In genomic region chr2:11980809-11981208, GRCh38 we compare ENCODE assay signal across 33 cellular contexts.
DNase-seq lines count a peak whose midpoint lies in the region; ATAC-seq and TF ChIP-seq lines count a peak whose summit lies in the region.
"Had no signal": no experiment of that assay in that cellular context is flagged by ENCODE, and none has a peak within 500 bp of the region (broad histone marks: within the 10 kb centered on the region; RNA-seq: fewer than 3 reads in every experiment).

No MANE protein-coding gene starts in this region.

- H3K27me3 ChIP-seq in breast epithelium (no peaks in the 10 kb centered on the region), ovary (no peaks in the 10 kb centered on the region)
- H3K27me3 ChIP-seq: gastroesophageal sphincter, hepatocyte, spleen had no signal

- ATAC-seq in activated CD4-positive, CD25-positive, alpha-beta regulatory T cell treated with anti-CD3 and anti-CD28 coated beads, Interleukin-2, amount 50 U/mL, for 24 hours: no peak
- ATAC-seq: activated T-cell treated with anti-CD3 and anti-CD28 coated beads, Interleukin-2, amount 50 U/mL, for 4 hours; gastroesophageal sphincter; GM12878 had no signal

- no peak for TF ChIP-seq EP300 in ovary (IDR thresholded peaks at IDR 0.05)

- H3K4me3 Mint-ChIP-seq in MCF 10A (ENCODE audit: unreplicated experiment) (no peak overlapping the region), osteocyte (ENCODE audit: unreplicated experiment) (peak overlapping the region; percentile 3)
- H3K4me3 Mint-ChIP-seq: activated CD4-positive, alpha-beta T cell treated with anti-CD3 and anti-CD28 coated beads, Interleukin-2, amount 10 ng/mL, durations not matched to agents 24 days and 14 days; activated T-cell treated with anti-CD3 and anti-CD28 coated beads, Interleukin-2, amount 50 U/mL, for 4 hours; CD4-positive, CD25-positive, alpha-beta regulatory T cell had no signal

- BruUV-seq in MCF 10A (replicated peaks; lab: Mats Ljungman, UMichigan): no TSS peak

- CTCF ChIA-PET in MCF 10A (lab: Yijun Ruan, JAX): interaction anchor here (1.3 kb wide), 1 partner anchor 1026 kb away, joined by 3 read pairs; no protein-coding TSS in a partner anchor

- peak in 1 of 2 donors; percentile 63 for DNase-seq in breast epithelium (ENCODE audit: low spot score in 2 of 2)
- no peak for DNase-seq in MCF 10A (ENCODE audit: unreplicated experiment)
- DNase-seq in choroid plexus epithelial cell (ENCODE audit: low read depth): peak; percentile 69
- no peak for DNase-seq in osteocyte (ENCODE audit: extremely low spot score, unreplicated experiment)
- DNase-seq in activated T-cell treated with anti-CD3 and anti-CD28 coated beads for 4 hours: no peak
- no peak for DNase-seq in ovary
- DNase-seq in NCI-H524 (lab: John Stamatoyannopoulos, UW): no peak
- DNase-seq: activated CD4-positive, alpha-beta T cell treated with anti-CD3 and anti-CD28 coated beads, Interleukin-2, amount 10 ng/mL, durations not matched to agents 24 days and 14 days; activated gamma-delta T cell treated with Interleukin-2 at 50 U/mL for 16 hours; activated T-cell treated with anti-CD3 and anti-CD28 coated beads, Interleukin-2, amount 50 U/mL, for 4 hours; CD4-positive, CD25-positive, alpha-beta regulatory T cell; central memory CD4-positive, alpha-beta T cell; esophagus squamous epithelium; GM23248; mesenchymal stem cell; NCI-H1092; NCI-H187; NCI-H2171 treated with DMSO at 0.1 percent for 48 hours; NCI-H524 treated with DMSO at 0.1 percent for 48 hours; NK-92 treated with Interleukin-12 subunit alpha and Interleukin-12 subunit beta, amount 100 ng/mL, for 24 hours; PC-9; Right ventricle myocardium superior; spleen; stimulated activated CD4-positive, alpha-beta T cell treated with anti-CD3 and anti-CD28 coated beads, Interleukin-2, amount 100 ng/mL, for 48 hours; substantia nigra; T-helper 9 cell had no signal

- no peaks in the 10 kb centered on the region for H3K4me1 ChIP-seq in breast epithelium
- H3K4me1 ChIP-seq in ovary (ENCODE audit: insufficient read depth): no peaks in the 10 kb centered on the region
- H3K4me1 ChIP-seq: gastroesophageal sphincter, spleen had no signal

- H3K27me3 Mint-ChIP-seq in MCF 10A (ENCODE audit: insufficient read depth, unreplicated experiment): no peaks in the 10 kb centered on the region
- peaks cover 32% of the 10 kb centered on the region for H3K27me3 Mint-ChIP-seq in osteocyte (ENCODE audit: unreplicated experiment)

- H3K27ac Mint-ChIP-seq in MCF 10A (ENCODE audit: low read depth, unreplicated experiment) (no peak overlapping the region), osteocyte (ENCODE audit: unreplicated experiment) (peak overlapping the region; percentile 65)
- H3K27ac Mint-ChIP-seq: activated CD4-positive, alpha-beta T cell treated with anti-CD3 and anti-CD28 coated beads, Interleukin-2, amount 10 ng/mL, durations not matched to agents 24 days and 14 days; CD4-positive, CD25-positive, alpha-beta regulatory T cell had no signal

- WGBS in ovary, 3 donors: 66 to 80% (median 76%) methylated on average over 9 of the region's 9 CpGs

- POLR2A ChIA-PET in MCF 10A (lab: Yijun Ruan, JAX): interaction anchor here (0.7 to 1.1 kb wide), 2 partner anchors 107 to 735 kb away, joined by 3 to 4 read pairs; no protein-coding TSS in a partner anchor

- TF ChIP-seq CTCF in breast epithelium (IDR thresholded peaks at IDR 0.05) (no peak), MCF 10A (IDR thresholded peaks at IDR 0.05; ENCODE audit: unreplicated experiment) (no peak), choroid plexus epithelial cell (conservative IDR thresholded peaks at IDR 0.05; ENCODE audit: low read depth, low read length) (no peak), osteocyte (IDR thresholded peaks at IDR 0.05) (no peak), ovary (IDR thresholded peaks at IDR 0.05) (no peak)

- H3K9me3 Mint-ChIP-seq in MCF 10A (ENCODE audit: unreplicated experiment) (no peaks in the 10 kb centered on the region), osteocyte (ENCODE audit: unreplicated experiment) (no peaks in the 10 kb centered on the region)
- H3K9me3 Mint-ChIP-seq: activated T-cell treated with anti-CD3 and anti-CD28 coated beads, Interleukin-2, amount 50 U/mL, for 4 hours had no signal

- H3K36me3 Mint-ChIP-seq in MCF 10A (ENCODE audit: insufficient read depth, unreplicated experiment) (no peaks in the 10 kb centered on the region), osteocyte (ENCODE audit: unreplicated experiment) (no peaks in the 10 kb centered on the region)
- H3K36me3 Mint-ChIP-seq: CD4-positive, CD25-positive, alpha-beta regulatory T cell had no signal

- H3K4me1 Mint-ChIP-seq in MCF 10A (ENCODE audit: insufficient read depth, unreplicated experiment) (peaks cover 8% of the 10 kb centered on the region), osteocyte (ENCODE audit: unreplicated experiment) (peaks cover 23% of the 10 kb centered on the region)
- H3K4me1 Mint-ChIP-seq: activated CD4-positive, alpha-beta T cell treated with anti-CD3 and anti-CD28 coated beads, Interleukin-2, amount 10 ng/mL, durations not matched to agents 24 days and 14 days had no signal

- H3K36me3 ChIP-seq in breast epithelium (no peaks in the 10 kb centered on the region), ovary (no peaks in the 10 kb centered on the region)
- H3K36me3 ChIP-seq: esophagus squamous epithelium, gastroesophageal sphincter, spleen had no signal

- H3K27ac ChIP-seq in breast epithelium: peak overlapping the region; percentile 19 to 27
- no peak overlapping the region for H3K27ac ChIP-seq in ovary
- H3K27ac ChIP-seq: 22Rv1, esophagus squamous epithelium, gastroesophageal sphincter, GM23248, hepatocyte, HL-60, PC-9, spleen, VCaP had no signal

- H3K9me3 ChIP-seq in breast epithelium: no peaks in the 10 kb centered on the region
- no peaks in the 10 kb centered on the region for H3K9me3 ChIP-seq in ovary

- TF ChIP-seq POLR2A in breast epithelium (IDR thresholded peaks at IDR 0.05) (no peak), ovary (IDR thresholded peaks at IDR 0.05) (no peak)

- H3K4me3 ChIP-seq in breast epithelium: no peak overlapping the region
- H3K4me3 ChIP-seq in choroid plexus epithelial cell (ENCODE audit: low read depth, low read length): no peak overlapping the region
- H3K4me3 ChIP-seq in ovary: no peak overlapping the region
- H3K4me3 ChIP-seq: esophagus squamous epithelium, gastroesophageal sphincter, GM12878, GM23248, hepatocyte, PC-9, spleen had no signal

- intact Hi-C loops in breast epithelium (cut with DNase I; ENCODE audit: low total_unique reads) (no loop called here), MCF 10A (cut with micrococcal nuclease) (no loop called here), ovary (cut with DNase I) (no loop called here)

Comparison
In these comparisons a context has a peak if more than half of its experiments do, and no peak if none do; other contexts are left out.
1. H3K27ac ChIP-seq: peak in breast epithelium (2 of 2); none in ovary (0 of 2).